ENCODE assay signal across 19 cellular contexts in genomic region chr2:96109931-96110511, GRCh38. TPM values are rescaled to one million over a fixed set of nuclear protein-coding genes. Genes with fewer than 3 reads are reported as not detected.
DNase-seq lines count a peak whose midpoint lies in the region; ATAC-seq and TF ChIP-seq lines count a peak whose summit lies in the region.
"Had no signal": no experiment of that assay in that cellular context is flagged by ENCODE, and none has a peak within 500 bp of the region (broad histone marks: within the 10 kb centered on the region; RNA-seq: fewer than 3 reads in every experiment).

No MANE protein-coding gene starts in this region.

- CTCF ChIA-PET in activated CD8-positive, alpha-beta T cell treated with anti-CD3 and anti-CD28 coated beads for 36 hours (lab: Charles Lee): interaction anchor here (1.1 to 1.5 kb wide), 3 partner anchors 10 to 64 kb away, joined by 3 to 8 read pairs (median 3); partner anchors contain the start of gene ASTL

- H3K79me1 ChIP-seq in neuronal stem cell (ENCODE audit: low read depth, low read length): peaks cover 2% of the 10 kb centered on the region

- TF ChIP-seq CTCF in left ventricle myocardium inferior (IDR thresholded peaks at IDR 0.05; ENCODE audit: borderline replicate concordance): no peak
- no peak for TF ChIP-seq CTCF in activated CD8-positive, alpha-beta T cell treated with anti-CD3 and anti-CD28 coated beads for 36 hours (IDR thresholded peaks at IDR 0.05)

- H3K9me3 Mint-ChIP-seq in activated CD8-positive, alpha-beta T cell treated with anti-CD3 and anti-CD28 coated beads for 36 hours: peaks cover 6% of the 10 kb centered on the region

- H3K4me1 ChIP-seq in left ventricle myocardium inferior (peaks cover 52% of the 10 kb centered on the region), neuronal stem cell (ENCODE audit: control insufficient read depth in 2 of 2, insufficient read depth in 1 of 2, low read depth in 1 of 2, low read length in 2 of 2) (peaks cover 12 to 19% of the 10 kb centered on the region in 2 donors)
- H3K4me1 ChIP-seq: BE2C had no signal

- POLR2A ChIA-PET in activated CD8-positive, alpha-beta T cell treated with anti-CD3 and anti-CD28 coated beads for 36 hours (lab: Charles Lee): no interaction called here

- no peak overlapping the region for H2AFZ ChIP-seq in neuronal stem cell (ENCODE audit: low read length)
- H2AFZ ChIP-seq: GM23248 had no signal

- intact Hi-C loops in left ventricle myocardium inferior (cut with micrococcal nuclease) (no loop called here), Right ventricle myocardium superior (cut with DNase I) (loop anchor here (5.0 kb wide), 1 partner anchor 33 kb away; no protein-coding TSS in a partner anchor)
- intact Hi-C loops in activated CD8-positive, alpha-beta T cell treated with anti-CD3 and anti-CD28 coated beads for 36 hours (cut with micrococcal nuclease): no loop called here

- no peaks in the 10 kb centered on the region for H3K4me1 Mint-ChIP-seq in activated CD8-positive, alpha-beta T cell treated with anti-CD3 and anti-CD28 coated beads for 36 hours (ENCODE audit: low read depth)
- H3K4me1 Mint-ChIP-seq: CD8-positive, alpha-beta memory T cell had no signal

- H3K9ac ChIP-seq in neuronal stem cell (ENCODE audit: low read depth, low read length, poor library complexity): no peak overlapping the region
- H3K9ac ChIP-seq: GM23248 had no signal

- peak overlapping the region; percentile 11 for H3K23ac ChIP-seq in neuronal stem cell (ENCODE audit: low read depth, low read length, poor library complexity)

- H2BK12ac ChIP-seq in neuronal stem cell (ENCODE audit: low read length): peak overlapping the region; percentile 2

- no peak overlapping the region for H3K4me3 Mint-ChIP-seq in activated CD8-positive, alpha-beta T cell treated with anti-CD3 and anti-CD28 coated beads for 36 hours
- H3K4me3 Mint-ChIP-seq: CD8-positive, alpha-beta memory T cell had no signal

- H3K27ac ChIP-seq in left ventricle myocardium inferior (replicated peaks) (peak overlapping the region; percentile 90), neuronal stem cell (replicated peaks; ENCODE audit: low read length) (no peak overlapping the region)
- H3K27ac ChIP-seq: GM23248 had no signal

- no peak overlapping the region for H4K8ac ChIP-seq in neuronal stem cell (ENCODE audit: low read depth, low read length)

- no peaks in the 10 kb centered on the region for H3K36me3 ChIP-seq in left ventricle myocardium inferior
- H3K36me3 ChIP-seq in neuronal stem cell (replicated peaks in 1 of 2; ENCODE audit: control insufficient read depth in 2 of 2, insufficient read depth in 2 of 2, low read length in 2 of 2): no peaks in the 10 kb centered on the region
- H3K36me3 ChIP-seq: BE2C, Peyer's patch had no signal

- no CpG with 5 or more reads among the region's 3 CpGs for WGBS in neuronal stem cell (ENCODE audit: extremely low coverage in 2 of 2, insufficient read length in 2 of 2, insufficient replicate concordance in 1 of 2), 2 donors

- no peaks in the 10 kb centered on the region for H3K36me3 Mint-ChIP-seq in activated CD8-positive, alpha-beta T cell treated with anti-CD3 and anti-CD28 coated beads for 36 hours (ENCODE audit: low read depth)

- H3K27me3 ChIP-seq in left ventricle myocardium inferior (ENCODE audit: low read depth): no peaks in the 10 kb centered on the region
- H3K27me3 ChIP-seq in neuronal stem cell (ENCODE audit: control insufficient read depth in 3 of 3, insufficient read depth in 3 of 3, low read depth in 1 of 3, low read length in 3 of 3): peaks cover 0 to 21% (median 0%) of the 10 kb centered on the region in 3 experiments
- H3K27me3 ChIP-seq: BE2C, Peyer's patch had no signal

- peak overlapping the region; percentile 9 for H2BK120ac ChIP-seq in neuronal stem cell (ENCODE audit: low read depth, low read length)

- no peak overlapping the region for H4K91ac ChIP-seq in neuronal stem cell (ENCODE audit: low read depth, low read length, poor library complexity)

- peak overlapping the region; percentile 19 for H2BK5ac ChIP-seq in neuronal stem cell (ENCODE audit: low read length)

- peak overlapping the region; percentile 79 for H2BK15ac ChIP-seq in neuronal stem cell (ENCODE audit: low read length)

- DNase-seq in left ventricle myocardium inferior: peak; percentile 11
- no peak for DNase-seq in Right ventricle myocardium superior
- peak; percentile 1 for DNase-seq in effector CD4-positive, alpha-beta T cell
- no peak for DNase-seq in neuronal stem cell (ENCODE audit: low spot score)
- no peak for DNase-seq in activated CD8-positive, alpha-beta T cell treated with anti-CD3 and anti-CD28 coated beads for 36 hours
- no peak for DNase-seq in stimulated activated CD4-positive, alpha-beta T cell treated with anti-CD3 and anti-CD28 coated beads, Interleukin-2, amount 100 ng/mL, for 24 hours
- DNase-seq: BE2C; CD8-positive, alpha-beta memory T cell; DND-41; GF-D8; GM23248; MV-4-11; NCI-H1436; NCI-H2029 treated with DMSO at 0.1 percent for 48 hours; NCI-H510A; NCI-H82 had no signal

- no peak overlapping the region for H3K14ac ChIP-seq in neuronal stem cell (ENCODE audit: low read length)

- no peak overlapping the region for H3K4ac ChIP-seq in neuronal stem cell (ENCODE audit: low read length)

- ATAC-seq in Right ventricle myocardium superior (ENCODE audit: poor library complexity) (no peak), SK-N-SH treated with all-trans-retinoic acid at 6 μM for 48 hours (no peak)
- ATAC-seq in activated CD8-positive, alpha-beta T cell treated with anti-CD3 and anti-CD28 coated beads for 36 hours: no peak

- H2AK5ac ChIP-seq in neuronal stem cell (ENCODE audit: low read depth, low read length): peak overlapping the region; percentile 85

- H3K4me3 ChIP-seq in left ventricle myocardium inferior (no peak overlapping the region), neuronal stem cell (ENCODE audit: low read length in 2 of 2) (no peak overlapping the region)
- H3K4me3 ChIP-seq: GM23248, Peyer's patch had no signal

- peak overlapping the region; percentile 62 for H3K18ac ChIP-seq in neuronal stem cell (ENCODE audit: low read length)

- H3K27ac Mint-ChIP-seq in activated CD8-positive, alpha-beta T cell treated with anti-CD3 and anti-CD28 coated beads for 36 hours: no peak overlapping the region
- H3K27ac Mint-ChIP-seq: CD8-positive, alpha-beta memory T cell had no signal

- H3K27me3 Mint-ChIP-seq in activated CD8-positive, alpha-beta T cell treated with anti-CD3 and anti-CD28 coated beads for 36 hours: no peaks in the 10 kb centered on the region

- H3K9me3 ChIP-seq in left ventricle myocardium inferior (replicated peaks) (peaks cover 11% of the 10 kb centered on the region), neuronal stem cell (replicated peaks in 1 of 2; ENCODE audit: control insufficient read depth in 2 of 2, insufficient read depth in 1 of 2, low read depth in 1 of 2, low read length in 2 of 2) (peaks cover 8 to 11% of the 10 kb centered on the region in 2 donors)
- H3K9me3 ChIP-seq: BE2C had no signal

- H3K4me2 ChIP-seq in neuronal stem cell (ENCODE audit: insufficient read depth, low read length, poor library complexity, severe bottlenecking): no peak overlapping the region

TF ChIP-seq in SK-N-SH treated with all-trans-retinoic acid at 6 μM for 48 hours, 23 proteins besides CTCF, POLR2A, EP300 and RAD21 (continues in another document):
- TF ChIP-seq ZFP30 (CRISPR knock-in tag; IDR thresholded peaks at IDR 0.05): no peak
- no peak for TF ChIP-seq ZNF565 (CRISPR knock-in tag; conservative IDR thresholded peaks at IDR 0.05; ENCODE audit: low read depth)
- no peak for TF ChIP-seq ESRRG (CRISPR knock-in tag; IDR thresholded peaks at IDR 0.05)
- TF ChIP-seq PATZ1 (CRISPR knock-in tag; IDR thresholded peaks at IDR 0.05; ENCODE audit: borderline replicate concordance): no peak
- TF ChIP-seq TCF4 (CRISPR knock-in tag; IDR thresholded peaks at IDR 0.05; ENCODE audit: borderline replicate concordance): no peak

RNA-seq across cellular contexts. Expression of gene ADRA2B, which starts 6.3 kb away (rescaled TPM):
- total RNA-seq in left ventricle myocardium inferior (2.9 TPM), Right ventricle myocardium superior (6.4 TPM)
- 3.6 TPM for polyA plus RNA-seq in neuronal stem cell (2013, experiment 1 of 2)
- 3.7 TPM for polyA plus RNA-seq in neuronal stem cell (2013, experiment 2 of 2)
- under 1 TPM; 0.29 to 0.34 TPM for total RNA-seq in activated CD8-positive, alpha-beta T cell treated with anti-CD3 and anti-CD28 coated beads for 36 hours
- total RNA-seq: GM23248 had no signal
- polyA plus RNA-seq: AG04450; CD8-positive, alpha-beta memory T cell; GM23248 had no signal

RNA-seq across cellular contexts. Expression of gene ASTL, which starts 28.3 kb away (rescaled TPM):
- not detected for total RNA-seq in left ventricle myocardium inferior
- total RNA-seq in Right ventricle myocardium superior: not detected
- not detected for polyA plus RNA-seq in neuronal stem cell (2013, experiment 1 of 2)
- polyA plus RNA-seq in neuronal stem cell (2013, experiment 2 of 2): 0.04 TPM
- 1 to 10 TPM; 1.8 to 2.7 TPM for total RNA-seq in activated CD8-positive, alpha-beta T cell treated with anti-CD3 and anti-CD28 coated beads for 36 hours
- total RNA-seq: GM23248, Peyer's patch had no signal
- polyA plus RNA-seq: AG04450, GM23248 had no signal

RNA-seq across cellular contexts. Expression of gene DUSP2, which starts 35.2 kb away (rescaled TPM):
- total RNA-seq in left ventricle myocardium inferior (0.82 TPM), Right ventricle myocardium superior (1.5 TPM)
- 0.59 TPM for polyA plus RNA-seq in neuronal stem cell (2013, experiment 1 of 2)
- polyA plus RNA-seq in neuronal stem cell (2013, experiment 2 of 2): 0.58 TPM
- 100 to 1,000 TPM; 311 to 313 TPM for total RNA-seq in activated CD8-positive, alpha-beta T cell treated with anti-CD3 and anti-CD28 coated beads for 36 hours

Comparison
In these comparisons a context has a peak if more than half of its experiments do, and no peak if none do; other contexts are left out.
1. DNase-seq: peak in left ventricle myocardium inferior (single experiment) and effector CD4-positive, alpha-beta T cell (single experiment); none in Right ventricle myocardium superior (single experiment), neuronal stem cell (single experiment), activated CD8-positive, alpha-beta T cell treated with anti-CD3 and anti-CD28 coated beads for 36 hours (single experiment) and stimulated activated CD4-positive, alpha-beta T cell treated with anti-CD3 and anti-CD28 coated beads, Interleukin-2, amount 100 ng/mL, for 24 hours (0 of 2).
2. RNA of gene DUSP2, which starts 35.2 kb away (total RNA-seq): 311 to 313 TPM in activated CD8-positive, alpha-beta T cell treated with anti-CD3 and anti-CD28 coated beads for 36 hours; 1.5 TPM in Right ventricle myocardium superior (single experiment) and 0.82 TPM in left ventricle myocardium inferior (single experiment); every median in the first group is over 100 times any median in the second.